21 cellular contexts compared by ENCODE assay signal in the genomic region with DNA sequence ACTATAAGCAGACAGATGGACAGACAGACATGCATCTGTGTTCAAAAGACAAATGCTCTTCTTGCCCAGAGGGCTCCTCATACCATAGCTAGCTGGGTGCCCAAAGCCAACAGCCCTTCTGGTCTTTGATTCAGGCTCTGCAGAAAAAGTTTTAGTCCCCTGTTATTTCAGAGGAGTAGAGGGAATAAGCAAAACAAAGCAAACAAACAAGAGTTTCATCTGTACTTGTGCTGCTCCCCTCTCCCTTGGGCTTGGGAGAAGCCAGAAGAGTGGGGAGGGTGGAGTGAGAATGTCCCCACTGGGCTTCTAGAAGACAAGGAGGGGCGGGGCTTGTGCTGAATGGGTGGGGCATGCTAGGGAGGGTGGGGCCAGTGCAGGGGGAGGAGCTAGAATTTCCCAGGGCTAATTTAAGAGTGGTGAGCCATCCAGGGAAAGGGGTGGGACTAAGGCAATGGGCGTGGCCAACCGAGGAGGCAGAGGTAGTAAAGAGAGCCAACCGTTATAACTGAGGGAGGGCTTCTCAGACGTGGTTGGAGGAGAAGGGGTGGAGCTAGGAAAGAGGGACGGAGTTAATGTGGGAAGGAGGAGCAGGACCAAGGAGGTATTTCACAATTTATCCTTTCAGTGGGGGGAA.
DNase-seq lines count a peak whose midpoint lies in the region; TF ChIP-seq lines count a peak whose summit lies in the region.
"Had no signal": no experiment of that assay in that cellular context is flagged by ENCODE, and none has a peak within 500 bp of the region (broad histone marks: within the 10 kb centered on the region; RNA-seq: fewer than 3 reads in every experiment).

No MANE protein-coding gene starts in this region.

- no peak overlapping the region for H3K4me3 Mint-ChIP-seq in Caco-2 (ENCODE audit: unreplicated experiment)
- no peak overlapping the region for H3K4me3 Mint-ChIP-seq in endodermal cell
- H3K4me3 Mint-ChIP-seq: central memory CD8-positive, alpha-beta T cell; nephron had no signal

- no peak overlapping the region for H3K9ac ChIP-seq in endodermal cell (ENCODE audit: extremely low read depth, low read length, poor library complexity, severe bottlenecking)

- 87 to 93% methylated on average over 2 to 5 of the region's 6 CpGs for WGBS in endodermal cell (ENCODE audit: insufficient coverage in 1 of 2, insufficient read length in 1 of 2), 2 experiments

- POLR2A ChIA-PET in Caco-2 (lab: Charles Lee) = no interaction called here

- H3K4me3 ChIP-seq in Caco-2 (ENCODE audit: low read depth, low read length) = no peak overlapping the region
- H3K4me3 ChIP-seq in Jurkat, Clone E6-1 (ENCODE audit: low read length) = no peak overlapping the region
- no peak overlapping the region for H3K4me3 ChIP-seq in endodermal cell (ENCODE audit: low read length)
- H3K4me3 ChIP-seq: prostate gland, upper lobe of left lung had no signal

- peak; percentile 24 for DNase-seq in NCI-H82 (lab: John Stamatoyannopoulos, UW)
- no peak for DNase-seq in NCI-H82 treated with DMSO at 0.1 percent for 48 hours (lab: John Stamatoyannopoulos, UW; ENCODE audit: unreplicated experiment)
- DNase-seq in Caco-2 = peak; percentile 9 to 43
- DNase-seq in Jurkat, Clone E6-1 (ENCODE audit: low read depth, low spot score) = peak; percentile 14
- peak; percentile 79 for DNase-seq in endodermal cell
- DNase-seq in islet precursor cell = no peak
- DNase-seq in activated gamma-delta T cell treated with Interleukin-2 at 50 U/mL for 16 hours = no peak
- no peak for DNase-seq in NCI-H2171 treated with DMSO at 0.1 percent for 48 hours (lab: John Stamatoyannopoulos, UW)
- DNase-seq: activated CD8-positive, alpha-beta memory T cell treated with anti-CD3 and anti-CD28 coated beads for 24 hours; activated effector memory CD4-positive, alpha-beta T cell treated with Interleukin-2 at 50 U/mL for 16 hours; C1 segment of cervical spinal cord; effector CD8-positive, alpha-beta T cell; mesenchymal stem cell; NCI-H2029; NCI-H510A treated with DMSO at 0.1 percent for 48 hours; OCI-M1; stimulated activated naive CD4-positive, alpha-beta T cell; upper lobe of left lung had no signal

- CTCF ChIA-PET in Caco-2 (lab: Charles Lee) = no interaction called here

- H3K36me3 ChIP-seq in Caco-2 (ENCODE audit: control insufficient read depth, insufficient read depth, low read length) (no peaks in the 10 kb centered on the region), endodermal cell (ENCODE audit: control insufficient read depth, insufficient read depth, low read length) (no peaks in the 10 kb centered on the region)
- H3K36me3 ChIP-seq: prostate gland, upper lobe of left lung had no signal

- no TSS peak for BruUV-seq in Caco-2 (replicated peaks; lab: Mats Ljungman, UMichigan)

- H3K9me3 Mint-ChIP-seq in Caco-2 (ENCODE audit: unreplicated experiment) (no peaks in the 10 kb centered on the region), endodermal cell (no peaks in the 10 kb centered on the region)
- H3K9me3 Mint-ChIP-seq: central memory CD8-positive, alpha-beta T cell; nephron had no signal

- H3K4me1 ChIP-seq in Caco-2 (no peaks in the 10 kb centered on the region), endodermal cell (ENCODE audit: control insufficient read depth, insufficient read depth, low read length) (no peaks in the 10 kb centered on the region)
- H3K4me1 ChIP-seq: prostate gland, upper lobe of left lung had no signal

- H3K9me3 ChIP-seq in Caco-2 (no peaks in the 10 kb centered on the region), endodermal cell (ENCODE audit: control insufficient read depth, low read length) (no peaks in the 10 kb centered on the region)
- H3K9me3 ChIP-seq: prostate gland, upper lobe of left lung had no signal

- TF ChIP-seq CTCF in Caco-2 (IDR thresholded peaks at IDR 0.05; ENCODE audit: insufficient read depth in 1 of 2, low read depth in 1 of 2, low read length in 1 of 2, severe bottlenecking in 1 of 2, unreplicated experiment in 1 of 2) (no peak), endodermal cell (conservative IDR thresholded peaks at IDR 0.05) (no peak)

- H3K27me3 Mint-ChIP-seq in Caco-2 (ENCODE audit: insufficient read depth, unreplicated experiment) (peaks cover 15% of the 10 kb centered on the region), endodermal cell (ENCODE audit: insufficient read depth) (no peaks in the 10 kb centered on the region)
- H3K27me3 Mint-ChIP-seq: central memory CD8-positive, alpha-beta T cell had no signal

- H3K4me1 Mint-ChIP-seq in Caco-2 (ENCODE audit: low read depth, unreplicated experiment) (no peaks in the 10 kb centered on the region), endodermal cell (no peaks in the 10 kb centered on the region)
- H3K4me1 Mint-ChIP-seq: central memory CD8-positive, alpha-beta T cell had no signal

- no peak overlapping the region for H3K27ac ChIP-seq in endodermal cell (ENCODE audit: low read depth, low read length)
- H3K27ac ChIP-seq: prostate gland, upper lobe of left lung had no signal

- H3K27me3 ChIP-seq in Caco-2 (replicated peaks; ENCODE audit: control insufficient read depth, insufficient read depth, low read length) (peaks cover 1% of the 10 kb centered on the region; the same call in 1 of the 2 replicates), endodermal cell (ENCODE audit: control insufficient read depth, insufficient read depth, low read length, poor library complexity, severe bottlenecking) (no peaks in the 10 kb centered on the region)
- H3K27me3 ChIP-seq: upper lobe of left lung had no signal

- H3K36me3 Mint-ChIP-seq in Caco-2 (ENCODE audit: insufficient read depth, unreplicated experiment) (no peaks in the 10 kb centered on the region), endodermal cell (ENCODE audit: low read depth) (no peaks in the 10 kb centered on the region)

- no peak overlapping the region for H3K27ac Mint-ChIP-seq in Caco-2 (ENCODE audit: unreplicated experiment)
- no peak overlapping the region for H3K27ac Mint-ChIP-seq in endodermal cell
- H3K27ac Mint-ChIP-seq: nephron had no signal

- intact Hi-C loops in Caco-2 (cut with micrococcal nuclease; ENCODE audit: unreplicated experiment) = no loop called here

Comparison
In these comparisons a context has a peak if more than half of its experiments do, and no peak if none do; other contexts are left out.
1. DNase-seq: peak in NCI-H82 (single experiment), Caco-2 (2 of 2), Jurkat, Clone E6-1 (single experiment) and endodermal cell (single experiment); none in NCI-H82 treated with DMSO at 0.1 percent for 48 hours (single experiment), islet precursor cell (single experiment), activated gamma-delta T cell treated with Interleukin-2 at 50 U/mL for 16 hours (single experiment) and NCI-H2171 treated with DMSO at 0.1 percent for 48 hours (single experiment).